Comparison of ENCODE assay signal across 15 cellular contexts in the genomic region with DNA sequence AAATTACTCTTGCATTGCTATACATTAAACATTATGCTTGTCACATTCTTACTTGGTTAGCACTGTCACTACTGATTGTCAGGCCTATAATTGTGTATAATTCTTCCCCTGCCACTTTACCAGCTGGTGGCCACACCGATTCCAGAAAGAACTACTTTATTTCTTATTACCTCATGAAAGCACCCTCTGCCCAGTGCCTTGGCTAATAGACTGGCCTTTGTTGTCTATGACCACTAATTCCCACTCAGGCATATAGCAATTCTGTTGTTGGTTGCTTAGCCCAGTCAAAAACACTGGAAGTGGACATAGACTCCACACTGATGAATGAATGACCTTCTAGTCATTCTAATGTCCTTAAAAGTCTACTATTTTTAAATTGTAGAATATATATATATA. TPM values are rescaled to one million over a fixed set of nuclear protein-coding genes. Genes with fewer than 3 reads are reported as not detected.
DNase-seq lines count a peak whose midpoint lies in the region; ATAC-seq and TF ChIP-seq lines count a peak whose summit lies in the region.
"Had no signal": no experiment of that assay in that cellular context is flagged by ENCODE, and none has a peak within 500 bp of the region (broad histone marks: within the 10 kb centered on the region; RNA-seq: fewer than 3 reads in every experiment).

No MANE protein-coding gene starts in this region.

- H3K4me3 Mint-ChIP-seq in activated naive CD4-positive, alpha-beta T cell treated with anti-CD3 and anti-CD28 coated beads, Interleukin-2, amount 50 U/mL, for 24 hours, result peak overlapping the region; percentile 96
- peak overlapping the region; percentile 79 for H3K4me3 Mint-ChIP-seq in activated T-helper 2 cell treated with anti-CD3 and anti-CD28 coated beads, Interferon-gamma antibody, Interleukin-2, Interleukin-4, amounts not matched to agents 10 μg/mL and 5 μg/mL and 100 μg/mL, durations not matched to agents 14 hours and 24 hours and 36 hours (ENCODE audit: low read depth)
- peak overlapping the region; percentile 83 for H3K4me3 Mint-ChIP-seq in stimulated activated effector memory CD8-positive, alpha-beta T cell treated with anti-CD3 and anti-CD28 coated beads, Interleukin-12 subunit alpha, Interleukin-12 subunit beta, amount 100 ng/mL, for 72 hours
- H3K4me3 Mint-ChIP-seq: H9 had no signal

- H3K36me3 Mint-ChIP-seq in activated naive CD4-positive, alpha-beta T cell treated with anti-CD3 and anti-CD28 coated beads, Interleukin-2, amount 50 U/mL, for 24 hours, result peaks cover 65% of the 10 kb centered on the region
- H3K36me3 Mint-ChIP-seq in activated T-helper 2 cell treated with anti-CD3 and anti-CD28 coated beads, Interferon-gamma antibody, Interleukin-2, Interleukin-4, amounts not matched to agents 10 μg/mL and 5 μg/mL and 100 μg/mL, durations not matched to agents 14 hours and 24 hours and 36 hours (ENCODE audit: low read depth), result peaks cover 95% of the 10 kb centered on the region
- peaks cover 100% of the 10 kb centered on the region for H3K36me3 Mint-ChIP-seq in stimulated activated effector memory CD8-positive, alpha-beta T cell treated with anti-CD3 and anti-CD28 coated beads, Interleukin-12 subunit alpha, Interleukin-12 subunit beta, amount 100 ng/mL, for 72 hours

- no peak for DNase-seq in activated naive CD4-positive, alpha-beta T cell treated with anti-CD3 and anti-CD28 coated beads, Interleukin-2, amount 50 U/mL, for 16 hours
- DNase-seq in activated T-helper 2 cell treated with anti-CD3 and anti-CD28 coated beads, Interferon-gamma antibody, Interleukin-2, Interleukin-4, amounts not matched to agents 10 μg/mL and 5 μg/mL and 100 μg/mL, durations not matched to agents 14 hours and 24 hours and 36 hours (ENCODE audit: low spot score), result no peak
- DNase-seq in stimulated activated effector memory CD8-positive, alpha-beta T cell treated with anti-CD3 and anti-CD28 coated beads, Interleukin-12 subunit alpha, Interleukin-12 subunit beta, amount 100 ng/mL, for 72 hours (ENCODE audit: low spot score in 2 of 2), result no peak
- no peak for DNase-seq in NCI-H2196 (lab: John Stamatoyannopoulos, UW; ENCODE audit: unreplicated experiment)
- DNase-seq in NCI-H146 treated with DMSO at 0.1 percent for 48 hours (lab: John Stamatoyannopoulos, UW; ENCODE audit: unreplicated experiment), result no peak
- DNase-seq: H9, NCI-H748 treated with DMSO at 0.1 percent for 48 hours, OCI-M1, retina, SIG-M5, thyroid gland, WERI-Rb-1 had no signal

- TF ChIP-seq POLR2A in GM15510 (IDR thresholded peaks at IDR 0.05; ENCODE audit: borderline replicate concordance, extremely low read depth, insufficient read length), result peak; percentile 46

- no peaks in the 10 kb centered on the region for H3K27me3 Mint-ChIP-seq in activated naive CD4-positive, alpha-beta T cell treated with anti-CD3 and anti-CD28 coated beads, Interleukin-2, amount 50 U/mL, for 24 hours
- no peaks in the 10 kb centered on the region for H3K27me3 Mint-ChIP-seq in activated T-helper 2 cell treated with anti-CD3 and anti-CD28 coated beads, Interferon-gamma antibody, Interleukin-2, Interleukin-4, amounts not matched to agents 10 μg/mL and 5 μg/mL and 100 μg/mL, durations not matched to agents 14 hours and 24 hours and 36 hours (ENCODE audit: low read depth)

- intact Hi-C loops in activated T-helper 2 cell treated with anti-CD3 and anti-CD28 coated beads, Interferon-gamma antibody, Interleukin-2, Interleukin-4, amounts not matched to agents 10 μg/mL and 5 μg/mL and 100 μg/mL, durations not matched to agents 14 hours and 24 hours and 36 hours (cut with micrococcal nuclease), result loop anchor here (2.0 kb wide), 1 partner anchor 15 kb away; no protein-coding TSS in a partner anchor

- peaks cover 42% of the 10 kb centered on the region for H3K4me1 Mint-ChIP-seq in activated naive CD4-positive, alpha-beta T cell treated with anti-CD3 and anti-CD28 coated beads, Interleukin-2, amount 50 U/mL, for 24 hours
- peaks cover 73% of the 10 kb centered on the region for H3K4me1 Mint-ChIP-seq in activated T-helper 2 cell treated with anti-CD3 and anti-CD28 coated beads, Interferon-gamma antibody, Interleukin-2, Interleukin-4, amounts not matched to agents 10 μg/mL and 5 μg/mL and 100 μg/mL, durations not matched to agents 14 hours and 24 hours and 36 hours (ENCODE audit: low read depth)
- peaks cover 76% of the 10 kb centered on the region for H3K4me1 Mint-ChIP-seq in stimulated activated effector memory CD8-positive, alpha-beta T cell treated with anti-CD3 and anti-CD28 coated beads, Interleukin-12 subunit alpha, Interleukin-12 subunit beta, amount 100 ng/mL, for 72 hours

- H3K9me3 Mint-ChIP-seq in activated naive CD4-positive, alpha-beta T cell treated with anti-CD3 and anti-CD28 coated beads, Interleukin-2, amount 50 U/mL, for 24 hours, result no peaks in the 10 kb centered on the region
- no peaks in the 10 kb centered on the region for H3K9me3 Mint-ChIP-seq in activated T-helper 2 cell treated with anti-CD3 and anti-CD28 coated beads, Interferon-gamma antibody, Interleukin-2, Interleukin-4, amounts not matched to agents 10 μg/mL and 5 μg/mL and 100 μg/mL, durations not matched to agents 14 hours and 24 hours and 36 hours
- no peaks in the 10 kb centered on the region for H3K9me3 Mint-ChIP-seq in stimulated activated effector memory CD8-positive, alpha-beta T cell treated with anti-CD3 and anti-CD28 coated beads, Interleukin-12 subunit alpha, Interleukin-12 subunit beta, amount 100 ng/mL, for 72 hours
- H3K9me3 Mint-ChIP-seq: H9 had no signal

- no peak for ATAC-seq in stimulated activated effector memory CD8-positive, alpha-beta T cell treated with anti-CD3 and anti-CD28 coated beads, Interleukin-12 subunit alpha, Interleukin-12 subunit beta, amount 100 ng/mL, for 72 hours
- no peak for ATAC-seq in HG03354 (IDR thresholded peaks at IDR 0.05; ENCODE audit: poor library complexity, severe bottlenecking, unreplicated experiment)

- peak overlapping the region; percentile 96 for H3K27ac Mint-ChIP-seq in activated naive CD4-positive, alpha-beta T cell treated with anti-CD3 and anti-CD28 coated beads, Interleukin-2, amount 50 U/mL, for 24 hours
- peak overlapping the region; percentile 73 for H3K27ac Mint-ChIP-seq in activated T-helper 2 cell treated with anti-CD3 and anti-CD28 coated beads, Interferon-gamma antibody, Interleukin-2, Interleukin-4, amounts not matched to agents 10 μg/mL and 5 μg/mL and 100 μg/mL, durations not matched to agents 14 hours and 24 hours and 36 hours
- H3K27ac Mint-ChIP-seq in stimulated activated effector memory CD8-positive, alpha-beta T cell treated with anti-CD3 and anti-CD28 coated beads, Interleukin-12 subunit alpha, Interleukin-12 subunit beta, amount 100 ng/mL, for 72 hours, result peak overlapping the region; percentile 98
- H3K27ac Mint-ChIP-seq: H9 had no signal

RNA-seq across cellular contexts. Expression of gene MRPL39, which starts 35.6 kb away (rescaled TPM):
- 53.1 and 54.4 TPM in 2 replicates for total RNA-seq in activated T-helper 2 cell treated with anti-CD3 and anti-CD28 coated beads, Interferon-gamma antibody, Interleukin-2, Interleukin-4, amounts not matched to agents 10 μg/mL and 5 μg/mL and 100 μg/mL, durations not matched to agents 14 hours and 24 hours and 36 hours
